Comparison of ENCODE assay signal across 17 cellular contexts in the genomic region with DNA sequence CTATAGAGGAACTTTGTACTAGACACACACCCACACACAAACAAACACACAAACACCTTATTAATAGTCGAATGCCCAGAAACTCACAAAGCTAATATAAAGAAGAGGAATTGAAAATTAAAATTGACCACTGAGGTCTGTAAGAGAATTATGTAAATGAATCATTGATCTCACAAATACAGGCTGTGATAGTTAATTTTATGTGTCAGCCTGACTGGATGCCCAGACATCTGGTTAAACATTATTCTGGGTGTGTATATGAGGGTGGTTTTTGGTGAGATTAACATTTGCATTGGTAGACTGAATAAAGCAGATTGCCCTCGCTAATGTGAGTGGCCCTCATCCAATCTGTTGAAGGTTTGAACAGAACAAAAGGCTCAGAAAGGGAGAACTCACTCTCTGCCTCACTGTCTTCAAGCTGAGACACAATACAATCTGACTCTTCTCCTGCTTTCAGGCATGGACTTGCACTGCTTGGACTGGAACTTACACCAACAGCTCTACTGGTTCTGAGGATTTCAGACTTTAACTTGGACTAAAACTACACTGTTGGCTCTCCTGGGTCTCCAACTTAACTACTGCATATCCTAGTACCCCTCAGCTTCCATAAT.
DNase-seq lines count a peak whose midpoint lies in the region; ATAC-seq, FAIRE-seq and TF ChIP-seq lines count a peak whose summit lies in the region.
"Had no signal": no experiment of that assay in that cellular context is flagged by ENCODE, and none has a peak within 500 bp of the region (broad histone marks: within the 10 kb centered on the region; RNA-seq: fewer than 3 reads in every experiment).

No MANE protein-coding gene starts in this region.

- H3K4me1 ChIP-seq in right lobe of liver = no peaks in the 10 kb centered on the region
- H3K4me1 ChIP-seq: esophagus squamous epithelium, testis had no signal

- peak; percentile 72 for ATAC-seq in GM19372 (IDR thresholded peaks at IDR 0.05; ENCODE audit: low read depth, unreplicated experiment)
- peak; percentile 92 for ATAC-seq in HG02981 (IDR thresholded peaks at IDR 0.05; ENCODE audit: unreplicated experiment)
- ATAC-seq in right lobe of liver = no peak
- ATAC-seq in GM21723 (IDR thresholded peaks at IDR 0.05; ENCODE audit: unreplicated experiment) = no peak
- ATAC-seq in GM19328 (IDR thresholded peaks at IDR 0.05; ENCODE audit: unreplicated experiment) = no peak
- ATAC-seq: natural killer cell had no signal

- no peak overlapping the region for H3K27ac ChIP-seq in right lobe of liver
- H3K27ac ChIP-seq: esophagus squamous epithelium, testis had no signal

- intact Hi-C loops in right lobe of liver (cut with DNase I) = no loop called here

- TF ChIP-seq POLR2A in right lobe of liver (IDR thresholded peaks at IDR 0.05) = no peak

- TF ChIP-seq CTCF in bronchial epithelial cell (IDR thresholded peaks at IDR 0.05; ENCODE audit: insufficient read depth, low read length, severe bottlenecking) (no peak), right lobe of liver (IDR thresholded peaks at IDR 0.05) (no peak)

- H3K36me3 ChIP-seq in bronchial epithelial cell (ENCODE audit: control insufficient read depth, insufficient read depth, low read length) (no peaks in the 10 kb centered on the region), right lobe of liver (no peaks in the 10 kb centered on the region)
- H3K36me3 ChIP-seq: esophagus squamous epithelium had no signal

- H3K27me3 ChIP-seq in bronchial epithelial cell (ENCODE audit: control insufficient read depth, insufficient read depth, low read length) (no peaks in the 10 kb centered on the region), right lobe of liver (no peaks in the 10 kb centered on the region)
- H3K27me3 ChIP-seq: esophagus squamous epithelium, testis had no signal

- 38% methylated on average over 2 of the region's 2 CpGs for WGBS in right lobe of liver (ENCODE audit: insufficient coverage, low coverage, low lambda C conversion rate, missing lambda C conversion rate)

- H3K4me3 ChIP-seq in bronchial epithelial cell (ENCODE audit: low read depth, low read length) = no peak overlapping the region
- H3K4me3 ChIP-seq in right lobe of liver = no peak overlapping the region
- H3K4me3 ChIP-seq: esophagus squamous epithelium, testis had no signal

- H3K9me3 ChIP-seq in right lobe of liver = no peaks in the 10 kb centered on the region
- H3K9me3 ChIP-seq: esophagus squamous epithelium, testis had no signal

- FAIRE-seq in bronchial epithelial cell (lab: Jason Lieb, UNC) = no peak
- FAIRE-seq: colon had no signal

- DNase-seq in DMS 273 treated with DMSO at 0.1 percent for 48 hours (lab: John Stamatoyannopoulos, UW) = peak; percentile 13
- peak; percentile 67 for DNase-seq in bronchial epithelial cell (ENCODE audit: low read depth)
- DNase-seq in right lobe of liver = no peak
- DNase-seq in SW480 (ENCODE audit: low spot score) = no peak
- DNase-seq: ACHN; activated CD4-positive, alpha-beta T cell treated with anti-CD3 and anti-CD28 coated beads, Interleukin-2, amount 50 U/mL, for 1 hour; esophagus squamous epithelium; natural killer cell; retina; RPMI8226; T-helper 9 cell; testis had no signal

Comparison
In these comparisons a context has a peak if more than half of its experiments do, and no peak if none do; other contexts are left out.
1. DNase-seq: peak in DMS 273 treated with DMSO at 0.1 percent for 48 hours (single experiment) and bronchial epithelial cell (single experiment); none in right lobe of liver (0 of 3) and SW480 (single experiment).
2. ATAC-seq: peak in GM19372 (single experiment) and HG02981 (single experiment); none in right lobe of liver (0 of 4), GM21723 (single experiment) and GM19328 (single experiment).